13 cellular contexts compared by ENCODE assay signal in the genomic region with DNA sequence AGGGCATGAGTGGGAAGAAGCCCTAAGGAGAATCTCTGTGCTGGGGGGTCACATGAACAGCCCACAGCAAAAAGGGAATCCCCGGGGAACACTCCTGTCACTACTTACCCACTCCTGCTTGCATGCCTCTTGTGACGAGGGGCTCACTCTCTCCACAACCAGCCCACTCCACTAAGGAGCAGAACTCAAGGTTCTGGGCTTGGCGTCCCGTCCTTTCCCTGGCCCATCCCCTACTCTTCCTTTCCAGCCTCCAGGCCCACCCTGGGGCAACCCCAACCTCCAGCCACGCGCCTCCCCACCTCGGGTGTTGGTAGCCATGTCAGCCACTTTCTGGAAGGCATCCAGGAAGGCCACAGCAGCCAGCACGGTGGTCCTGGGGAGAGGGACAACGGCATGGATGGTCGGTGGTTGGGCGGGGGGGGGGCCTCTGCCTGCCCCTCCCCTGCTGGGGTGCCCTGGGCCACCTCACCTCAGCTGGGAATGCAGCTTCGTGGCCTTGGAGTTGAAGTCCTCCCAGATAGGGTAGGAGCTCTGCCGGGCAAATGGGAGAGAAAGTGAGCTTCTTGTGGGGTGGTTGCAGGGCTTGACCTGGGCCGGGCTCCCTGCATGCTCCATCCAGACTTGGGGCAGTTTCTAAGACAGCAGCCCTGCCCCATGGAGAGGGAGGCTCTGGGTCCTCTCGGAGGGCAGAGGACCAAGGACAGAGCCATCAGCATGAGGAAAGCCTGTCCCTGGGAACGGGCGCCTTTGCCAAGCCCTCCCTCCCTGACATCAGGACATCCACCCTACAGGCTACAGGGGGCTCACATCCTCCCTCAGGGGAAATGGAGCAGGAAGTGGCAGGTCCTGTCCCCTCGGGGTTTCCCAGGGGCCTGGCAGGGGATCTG. TPM values are rescaled to one million over a fixed set of nuclear protein-coding genes. Genes with fewer than 3 reads are reported as not detected.
DNase-seq lines count a peak whose midpoint lies in the region; ATAC-seq and TF ChIP-seq lines count a peak whose summit lies in the region.
"Had no signal": no experiment of that assay in that cellular context is flagged by ENCODE, and none has a peak within 500 bp of the region (broad histone marks: within the 10 kb centered on the region; RNA-seq: fewer than 3 reads in every experiment).

No MANE protein-coding gene starts in this region.

- no peaks in the 10 kb centered on the region for H3K27me3 ChIP-seq in BLaER1 treated with 17β-estradiol and CSF1 and Interleukin-3, amounts not matched to agents 10 nM and 100 nM
- no peaks in the 10 kb centered on the region for H3K27me3 ChIP-seq in ascending aorta
- H3K27me3 ChIP-seq in right cardiac atrium (ENCODE audit: control insufficient read depth, insufficient read depth): no peaks in the 10 kb centered on the region
- H3K27me3 ChIP-seq in sigmoid colon: no peaks in the 10 kb centered on the region

- no peak overlapping the region for H3K27ac Mint-ChIP-seq in nephron progenitor cell

- no peak for TF ChIP-seq EP300 in sigmoid colon (IDR thresholded peaks at IDR 0.05)

- H4K20me1 ChIP-seq in BLaER1 treated with 17β-estradiol and CSF1 and Interleukin-3, amounts not matched to agents 10 nM and 100 nM: peaks cover 0 to 82% (median 43%) of the 10 kb centered on the region in 11 experiments; a peak in 17 of 22 replicates

- no peak overlapping the region for H3K4me3 ChIP-seq in BLaER1 treated with 17β-estradiol and CSF1 and Interleukin-3, amounts not matched to agents 10 nM and 100 nM
- H3K4me3 ChIP-seq in ascending aorta (peak overlapping the region in 1 of 2 donors; percentile 91), right cardiac atrium (ENCODE audit: low read length) (no peak overlapping the region), sigmoid colon (peak overlapping the region in 2 of 4 donors; percentile 75 to 93)
- H3K4me3 ChIP-seq: SK-N-MC had no signal

- no peak for TF ChIP-seq CTCF in ascending aorta (IDR thresholded peaks at IDR 0.05)
- TF ChIP-seq CTCF in sigmoid colon (IDR thresholded peaks at IDR 0.05): no peak
- TF ChIP-seq CTCF in nephron progenitor cell (IDR thresholded peaks at IDR 0.05): no peak

- H3K4me1 Mint-ChIP-seq in nephron progenitor cell: peaks cover 17% of the 10 kb centered on the region

- no peak overlapping the region for H3K4me3 Mint-ChIP-seq in nephron progenitor cell

- peak overlapping the region in 5 of 11 experiments; percentile 9 to 56 (median 43); a peak in 8 of 22 replicates for H3K27ac ChIP-seq in BLaER1 treated with 17β-estradiol and CSF1 and Interleukin-3, amounts not matched to agents 10 nM and 100 nM
- H3K27ac ChIP-seq in ascending aorta (peak overlapping the region; percentile 74 to 84), right cardiac atrium (ENCODE audit: low read length) (no peak overlapping the region), sigmoid colon (peak overlapping the region; percentile 86 to 99 (median 96))
- H3K27ac ChIP-seq: HL-60, SK-N-MC had no signal

- no peak for ATAC-seq in right cardiac atrium

- H3K9ac ChIP-seq in BLaER1 treated with 17β-estradiol and CSF1 and Interleukin-3, amounts not matched to agents 10 nM and 100 nM: peak overlapping the region in 5 of 11 experiments; percentile 12 to 52 (median 48); a peak in 5 of 22 replicates

- H3K9me3 ChIP-seq in BLaER1 treated with 17β-estradiol and CSF1 and Interleukin-3, amounts not matched to agents 10 nM and 100 nM (replicated peaks in 1 of 11): no peaks in the 10 kb centered on the region
- H3K9me3 ChIP-seq in ascending aorta: no peaks in the 10 kb centered on the region
- no peaks in the 10 kb centered on the region for H3K9me3 ChIP-seq in right cardiac atrium (ENCODE audit: control insufficient read depth, low read length)
- H3K9me3 ChIP-seq in sigmoid colon: no peaks in the 10 kb centered on the region

- H3K9me3 Mint-ChIP-seq in nephron progenitor cell: no peaks in the 10 kb centered on the region

- peak overlapping the region in 8 of 11 experiments; percentile 20 to 96 (median 32); a peak in 11 of 22 replicates for H3K4me2 ChIP-seq in BLaER1 treated with 17β-estradiol and CSF1 and Interleukin-3, amounts not matched to agents 10 nM and 100 nM

- intact Hi-C loops in ascending aorta (cut with DNase I) (loop anchor here (1.0 to 10.0 kb wide), 3 partner anchors 58 to 884 kb away; no protein-coding TSS in a partner anchor), right cardiac atrium (cut with DNase I) (loop anchor here in 3 of 4 donors (2.0 to 10.0 kb wide), 5 partner anchors 54 to 94 kb away; no protein-coding TSS in a partner anchor), sigmoid colon (cut with DNase I) (loop anchor here (1.0 kb wide), 1 partner anchor 58 kb away; no protein-coding TSS in a partner anchor)

- H3K36me3 Mint-ChIP-seq in nephron progenitor cell (ENCODE audit: low read depth): peaks cover 13% of the 10 kb centered on the region

- H3K27me3 Mint-ChIP-seq in nephron progenitor cell (ENCODE audit: low read depth, poor library complexity): no peaks in the 10 kb centered on the region

- H3K4me1 ChIP-seq in BLaER1 treated with 17β-estradiol and CSF1 and Interleukin-3, amounts not matched to agents 10 nM and 100 nM: peaks cover 4 to 62% (median 51%) of the 10 kb centered on the region in 10 experiments; a peak in 18 of 20 replicates
- H3K4me1 ChIP-seq in ascending aorta: peaks cover 18 to 48% of the 10 kb centered on the region in 2 donors
- peaks cover 9% of the 10 kb centered on the region for H3K4me1 ChIP-seq in right cardiac atrium (ENCODE audit: control insufficient read depth, insufficient read depth, low read length)
- H3K4me1 ChIP-seq in sigmoid colon: peaks cover 0 to 70% (median 54%) of the 10 kb centered on the region in 4 donors

- DNase-seq in ascending aorta (ENCODE audit: low spot score in 2 of 2) (no peak), right cardiac atrium (peak; percentile 26 to 70 (median 69)), sigmoid colon (no peak), occipital lobe (lab: John Stamatoyannopoulos, UW) (no peak), nephron progenitor cell (no peak), NCI-H69 (lab: John Stamatoyannopoulos, UW) (no peak), NCI-H1105 (lab: John Stamatoyannopoulos, UW) (no peak)
- DNase-seq: DND-41, MV-4-11, NCI-H510A treated with DMSO at 0.1 percent for 48 hours had no signal

- TF ChIP-seq POLR2A in sigmoid colon (IDR thresholded peaks at IDR 0.05): no peak

- peaks cover 0 to 70% (median 43%) of the 10 kb centered on the region in 11 experiments; a peak in 19 of 22 replicates for H3K36me3 ChIP-seq in BLaER1 treated with 17β-estradiol and CSF1 and Interleukin-3, amounts not matched to agents 10 nM and 100 nM
- peaks cover 35 to 46% of the 10 kb centered on the region in 2 donors for H3K36me3 ChIP-seq in ascending aorta
- H3K36me3 ChIP-seq in sigmoid colon: peaks cover 34 to 47% (median 44%) of the 10 kb centered on the region in 4 donors

- 64% methylated on average over 18 of the region's 18 CpGs for WGBS in right cardiac atrium
- whole genome bisulfite sequencing in sigmoid colon, 2 donors: 78 to 79% methylated on average over 18 of the region's 18 CpGs

RNA-seq across cellular contexts. Expression of a gene that starts 5.1 kb away (rescaled TPM):
- total RNA-seq in ascending aorta (98.6 TPM), right cardiac atrium (10 to 100 TPM; 60.4 to 71.2 (median 67.7) TPM), sigmoid colon (10 to 100 TPM; 36.4 to 100.0 (median 60.7) TPM), occipital lobe (35.4 TPM)
- polyA plus RNA-seq in right cardiac atrium (47.5 TPM), sigmoid colon (10 to 100 TPM in 2 of 3 donors, 1 to 10 TPM in 1; 5.4 to 28.2 (median 10.9) TPM)

RNA-seq across cellular contexts. Expression of a gene that starts 34.4 kb away (rescaled TPM):
- total RNA-seq in ascending aorta (116 TPM), right cardiac atrium (1 to 10 TPM in 2 of 4 donors, under 1 TPM in 2; 0.74 to 2.1 (median 1.5) TPM), sigmoid colon (1 to 10 TPM in 3 of 4 donors, not detected in 1; 3.6 to 5.4 (median 4.6) TPM), occipital lobe (1.7 TPM)
- polyA plus RNA-seq in right cardiac atrium (1.9 TPM), sigmoid colon (1 to 10 TPM in 2 of 3 donors, not detected in 1; 1.8 to 5.5 TPM)

Comparison
In these comparisons a context has a peak if more than half of its experiments do, and no peak if none do; other contexts are left out.
1. DNase-seq: peak in right cardiac atrium (3 of 3); none in ascending aorta (0 of 2), sigmoid colon (single experiment), occipital lobe (single experiment), nephron progenitor cell (single experiment), NCI-H69 (single experiment) and NCI-H1105 (single experiment).
2. RNA of a gene that starts 34.4 kb away (total RNA-seq): 116 TPM in ascending aorta (single experiment); 3.6 to 5.4 TPM in sigmoid colon, 0.74 to 2.1 TPM in right cardiac atrium and 1.7 TPM in occipital lobe (single experiment); every median in the first group is over 10 times any median in the second.